32 cellular contexts compared by ENCODE assay signal in the genomic region with DNA sequence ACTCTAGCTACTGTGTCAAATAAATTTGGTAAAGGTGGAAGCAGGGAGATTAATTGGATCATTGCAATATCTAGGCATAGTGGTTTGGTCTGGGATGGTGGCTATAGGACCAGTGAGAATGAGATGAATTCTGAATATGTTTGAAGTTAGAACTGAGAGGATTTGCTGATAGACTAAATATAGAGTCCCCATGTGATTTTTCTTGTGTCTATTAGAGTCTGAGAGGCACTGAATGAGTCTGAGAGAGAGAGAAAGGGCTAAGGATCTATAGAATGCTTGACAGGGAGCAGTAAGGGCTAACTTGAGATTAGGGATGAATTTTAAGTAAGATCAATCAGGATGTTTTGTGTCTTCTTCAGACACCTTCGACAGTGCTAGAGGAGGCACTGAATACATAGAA.
"Had no signal": no experiment of that assay in that cellular context is flagged by ENCODE, and none has a peak within 500 bp of the region (broad histone marks: within the 10 kb centered on the region; RNA-seq: fewer than 3 reads in every experiment).

No MANE protein-coding gene starts in this region.

- H3K27me3 ChIP-seq: adrenal gland, body of pancreas, brain microvascular endothelial cell, breast epithelium had no signal

- H3K4me1 ChIP-seq: adrenal gland, body of pancreas, breast epithelium had no signal

- DNase-seq: activated B cell treated with CpG ODN at 0.5 μM for 24 hours; activated CD4-positive, alpha-beta memory T cell treated with anti-CD3 and anti-CD28 coated beads for 36 hours; activated CD4-positive, alpha-beta T cell treated with anti-CD3 and anti-CD28 coated beads for 4 hours; activated CD4-positive, alpha-beta T cell treated with anti-CD3 and anti-CD28 coated beads, Interleukin-2, amount 10 ng/mL, durations not matched to agents 24 days and 14 days; activated CD4-positive, alpha-beta T cell treated with anti-CD3 and anti-CD28 coated beads, Interleukin-2, amount 50 U/mL, for 1 hour; activated CD4-positive, alpha-beta T cell treated with anti-CD3 and anti-CD28 coated beads, Interleukin-2, amount 50 U/mL, for 4 hours; activated CD4-positive, CD25-positive, alpha-beta regulatory T cell treated with anti-CD3 and anti-CD28 coated beads, Interleukin-2, amount 50 U/mL, for 72 hours; activated CD8-positive, alpha-beta memory T cell treated with anti-CD3 and anti-CD28 coated beads, Interleukin-2, amount 50 U/mL, for 4 hours; activated CD8-positive, alpha-beta T cell treated with anti-CD3 and anti-CD28 coated beads for 36 hours; activated effector memory CD4-positive, alpha-beta T cell treated with anti-CD3 and anti-CD28 coated beads, Interleukin-2, amount 50 U/mL, for 16 hours; activated gamma-delta T cell treated with Interleukin-2 at 50 U/mL for 16 hours; activated naive CD4-positive, alpha-beta T cell; activated naive CD4-positive, alpha-beta T cell treated with anti-CD3 and anti-CD28 coated beads for 36 hours; activated naive CD4-positive, alpha-beta T cell treated with anti-CD3 and anti-CD28 coated beads, Interleukin-2, amount 50 U/mL, for 16 hours; activated naive CD8-positive, alpha-beta T cell treated with anti-CD3 and anti-CD28 coated beads for 36 hours; activated T-cell treated with anti-CD3 and anti-CD28 coated beads for 4 hours; activated T-cell treated with anti-CD3 and anti-CD28 coated beads, Interleukin-2, amount 50 U/mL, for 1 hour; activated T-cell treated with anti-CD3 and anti-CD28 coated beads, Interleukin-2, amount 50 U/mL, for 4 hours; activated T-cell treated with anti-CD3 and anti-CD28 coated beads, Interleukin-2, amount 50 U/mL, for 72 hours; adrenal gland; amniotic stem cell; aorta; body of pancreas; brain microvascular endothelial cell; central memory CD4-positive, alpha-beta T cell; T-helper 1 cell; T-helper 2 cell; T-helper 9 cell had no signal

- H3K27ac ChIP-seq: adrenal gland, body of pancreas, brain microvascular endothelial cell, breast epithelium, VCaP had no signal

- H3K9me3 ChIP-seq: adrenal gland, body of pancreas, breast epithelium had no signal

- H3K4me3 ChIP-seq: adrenal gland, body of pancreas, breast epithelium had no signal

- ATAC-seq: activated CD8-positive, alpha-beta T cell treated with anti-CD3 and anti-CD28 coated beads for 36 hours; activated naive CD4-positive, alpha-beta T cell treated with anti-CD3 and anti-CD28 coated beads, Interleukin-2, amount 50 U/mL, for 72 hours; activated T-cell treated with anti-CD3 and anti-CD28 coated beads, Interleukin-2, amount 50 U/mL, for 4 hours; activated T-cell treated with anti-CD3 and anti-CD28 coated beads, Interleukin-2, amount 50 U/mL, for 72 hours; activated T-helper 17 cell treated with anti-CD3 and anti-CD28 coated beads, Interleukin-2, amount 50 U/mL, for 72 hours; body of pancreas had no signal

- H3K36me3 ChIP-seq: adrenal gland, brain microvascular endothelial cell, breast epithelium had no signal
